In genomic region chr15:48643236-48643635, GRCh38 we compare ENCODE assay signal across 14 cellular contexts. TPM values are rescaled to one million over a fixed set of nuclear protein-coding genes. Genes with fewer than 3 reads are reported as not detected.
A peak's percentile ranks its signal among the peaks of the same experiment; 100 is the strongest.
DNase-seq lines count a peak whose midpoint lies in the region; ATAC-seq and TF ChIP-seq lines count a peak whose summit lies in the region.
"Had no signal": no experiment of that assay in that cellular context is flagged by ENCODE, and none has a peak within 500 bp of the region (broad histone marks: within the 10 kb centered on the region; RNA-seq: fewer than 3 reads in every experiment).

No MANE protein-coding gene starts in this region.

- no peak overlapping the region for H3K27ac ChIP-seq in duodenal mucosa (ENCODE audit: low read depth, low read length)
- H3K27ac ChIP-seq: 22Rv1, body of pancreas had no signal

- H3K9me3 Mint-ChIP-seq in neural crest cell (no peaks in the 10 kb centered on the region), type B pancreatic cell (no peaks in the 10 kb centered on the region)
- no peaks in the 10 kb centered on the region for H3K9me3 Mint-ChIP-seq in activated CD8-positive, alpha-beta T cell treated with anti-CD3 and anti-CD28 coated beads, Interleukin-2, amount 10 ng/mL, durations not matched to agents 7 days and 5 days (ENCODE audit: insufficient read depth)

- H3K4me1 Mint-ChIP-seq in neural crest cell (peaks cover 31% of the 10 kb centered on the region), type B pancreatic cell (ENCODE audit: unreplicated experiment) (peaks cover 26% of the 10 kb centered on the region)
- peaks cover 2% of the 10 kb centered on the region for H3K4me1 Mint-ChIP-seq in activated CD8-positive, alpha-beta T cell treated with anti-CD3 and anti-CD28 coated beads, Interleukin-2, amount 10 ng/mL, durations not matched to agents 7 days and 5 days (ENCODE audit: low read depth)

- H3K27me3 Mint-ChIP-seq in neural crest cell (ENCODE audit: low read depth) (peaks cover 12% of the 10 kb centered on the region), type B pancreatic cell (peaks cover 46% of the 10 kb centered on the region)
- H3K27me3 Mint-ChIP-seq in activated CD8-positive, alpha-beta T cell treated with anti-CD3 and anti-CD28 coated beads, Interleukin-2, amount 10 ng/mL, durations not matched to agents 7 days and 5 days (ENCODE audit: low read depth): peaks cover 49% of the 10 kb centered on the region

- peak overlapping the region; percentile 62 to 70 for H3K4me3 ChIP-seq in duodenal mucosa (ENCODE audit: low read depth in 1 of 2, low read length in 2 of 2)
- H3K4me3 ChIP-seq: body of pancreas had no signal

- peak; percentile 4 for DNase-seq in DMS53 (lab: John Stamatoyannopoulos, UW)
- DNase-seq in DMS53 treated with DMSO at 0.1 percent for 48 hours (lab: John Stamatoyannopoulos, UW; ENCODE audit: unreplicated experiment): no peak
- no peak for DNase-seq in neural crest cell (ENCODE audit: low read depth, low spot score)
- DNase-seq in type B pancreatic cell (ENCODE audit: extremely low spot score, unreplicated experiment): no peak
- no peak for DNase-seq in activated CD8-positive, alpha-beta T cell treated with anti-CD3 and anti-CD28 coated beads, Interleukin-2, amount 10 ng/mL, durations not matched to agents 7 days and 5 days
- DNase-seq in GDM1 (lab: John Stamatoyannopoulos, UW): no peak
- DNase-seq: body of pancreas; DMS79 treated with DMSO at 0.1 percent for 48 hours; NCI-H1930; stimulated activated CD4-positive, alpha-beta T cell treated with anti-CD3 and anti-CD28 coated beads, Interleukin-2, amount 100 ng/mL, for 24 hours; T-helper 9 cell had no signal

- no peaks in the 10 kb centered on the region for H3K4me1 ChIP-seq in duodenal mucosa (ENCODE audit: control insufficient read depth in 1 of 2, insufficient read depth in 2 of 2, low read length in 2 of 2)

- H3K4me3 Mint-ChIP-seq in neural crest cell (peak overlapping the region; percentile 87), type B pancreatic cell (peak overlapping the region; percentile 85)
- no peak overlapping the region for H3K4me3 Mint-ChIP-seq in activated CD8-positive, alpha-beta T cell treated with anti-CD3 and anti-CD28 coated beads, Interleukin-2, amount 10 ng/mL, durations not matched to agents 7 days and 5 days

- POLR2A ChIA-PET in activated CD8-positive, alpha-beta T cell treated with anti-CD3 and anti-CD28 coated beads, Interleukin-2, amount 10 ng/mL, durations not matched to agents 7 days and 5 days (lab: Charles Lee): no interaction called here

- no peak overlapping the region for H3K27ac Mint-ChIP-seq in neural crest cell (ENCODE audit: unreplicated experiment)
- no peak overlapping the region for H3K27ac Mint-ChIP-seq in type B pancreatic cell
- no peak overlapping the region for H3K27ac Mint-ChIP-seq in activated CD8-positive, alpha-beta T cell treated with anti-CD3 and anti-CD28 coated beads, Interleukin-2, amount 10 ng/mL, durations not matched to agents 7 days and 5 days

- H3K9me3 ChIP-seq in duodenal mucosa (ENCODE audit: control insufficient read depth in 1 of 2, low read length in 2 of 2): no peaks in the 10 kb centered on the region
- H3K9me3 ChIP-seq: body of pancreas had no signal

- CTCF ChIA-PET in activated CD8-positive, alpha-beta T cell treated with anti-CD3 and anti-CD28 coated beads, Interleukin-2, amount 10 ng/mL, durations not matched to agents 7 days and 5 days (lab: Charles Lee): no interaction called here

- TF ChIP-seq CTCF in neural crest cell (conservative IDR thresholded peaks at IDR 0.05) (no peak), type B pancreatic cell (conservative IDR thresholded peaks at IDR 0.05) (no peak)

- H3K36me3 ChIP-seq in duodenal mucosa (ENCODE audit: control insufficient read depth in 1 of 2, insufficient read depth in 2 of 2, low read length in 2 of 2): no peaks in the 10 kb centered on the region

- ATAC-seq in activated CD8-positive, alpha-beta T cell treated with anti-CD3 and anti-CD28 coated beads, Interleukin-2, amount 10 ng/mL, durations not matched to agents 7 days and 5 days: no peak
- ATAC-seq in HG02981 (IDR thresholded peaks at IDR 0.05; ENCODE audit: unreplicated experiment): no peak
- ATAC-seq: body of pancreas had no signal

- H3K27me3 ChIP-seq in duodenal mucosa (ENCODE audit: control insufficient read depth in 1 of 2, insufficient read depth in 2 of 2, low read length in 2 of 2): peaks cover 12 to 25% of the 10 kb centered on the region in 2 donors

- H3K9ac ChIP-seq in duodenal mucosa (ENCODE audit: low read depth in 1 of 2, low read length in 2 of 2): no peak overlapping the region

- no peaks in the 10 kb centered on the region for H3K36me3 Mint-ChIP-seq in neural crest cell (ENCODE audit: low read depth)
- H3K36me3 Mint-ChIP-seq in type B pancreatic cell: no peaks in the 10 kb centered on the region
- no peaks in the 10 kb centered on the region for H3K36me3 Mint-ChIP-seq in activated CD8-positive, alpha-beta T cell treated with anti-CD3 and anti-CD28 coated beads, Interleukin-2, amount 10 ng/mL, durations not matched to agents 7 days and 5 days (ENCODE audit: low read depth)

RNA-seq across cellular contexts. Expression of gene FBN1, which starts 2.3 kb away (rescaled TPM):
- total RNA-seq in neural crest cell (22.1 and 24.3 TPM in 2 replicates), type B pancreatic cell (ENCODE audit: low replicate concordance) (7.9 and 58.4 TPM in 2 replicates)
- 1 to 10 TPM in 1 of 2 experiments, under 1 TPM in 1; 0.81 to 1.3 TPM for total RNA-seq in activated CD8-positive, alpha-beta T cell treated with anti-CD3 and anti-CD28 coated beads, Interleukin-2, amount 10 ng/mL, durations not matched to agents 7 days and 5 days
